In genomic region chr2:177692828-177693269, GRCh38 we compare ENCODE assay signal across 12 cellular contexts.
DNase-seq lines count a peak whose midpoint lies in the region; ATAC-seq, FAIRE-seq and TF ChIP-seq lines count a peak whose summit lies in the region.
"Had no signal": no experiment of that assay in that cellular context is flagged by ENCODE, and none has a peak within 500 bp of the region (broad histone marks: within the 10 kb centered on the region; RNA-seq: fewer than 3 reads in every experiment).

No MANE protein-coding gene starts in this region.

- H3K4me2 ChIP-seq in HepG2 (ENCODE audit: low read depth, low read length), result peak overlapping the region; percentile 70
- H3K4me2 ChIP-seq: BLaER1 treated with 17β-estradiol and CSF1 and Interleukin-3, amounts not matched to agents 10 nM and 100 nM had no signal

- DNase-seq in AG10803 (ENCODE audit: low read depth), result peak; percentile 3
- DNase-seq in HT1080 (ENCODE audit: low read depth), result peak; percentile 33
- no peak for DNase-seq in brain microvascular endothelial cell
- no peak for DNase-seq in HepG2 (ENCODE audit: low spot score)
- no peak for DNase-seq in midbrain (lab: John Stamatoyannopoulos, UW)
- no peak for DNase-seq in AML-193 (lab: John Stamatoyannopoulos, UW)
- no peak for DNase-seq in activated effector memory CD4-positive, alpha-beta T cell treated with anti-CD3 and anti-CD28 coated beads, Interleukin-2, amount 50 U/mL, for 16 hours
- DNase-seq in endothelial cell (ENCODE audit: low spot score), result no peak
- DNase-seq: IMR-90, NCI-H2081 had no signal

- FAIRE-seq in HepG2 (lab: Jason Lieb, UNC), result no peak

- no peak overlapping the region for H3K9ac ChIP-seq in HepG2 (ENCODE audit: insufficient read depth, low read depth, low read length)
- H3K9ac ChIP-seq: BLaER1 treated with 17β-estradiol and CSF1 and Interleukin-3, amounts not matched to agents 10 nM and 100 nM had no signal

- peaks cover 3% of the 10 kb centered on the region for H3K27me3 Mint-ChIP-seq in endothelial cell (ENCODE audit: unreplicated experiment)

- no peak overlapping the region for H3K4me3 Mint-ChIP-seq in endothelial cell (ENCODE audit: unreplicated experiment)

- no peak for TF ChIP-seq RAD21 in HepG2 (CRISPR knock-in tag; IDR thresholded peaks at IDR 0.05)

- no peak overlapping the region for H3K27ac ChIP-seq in brain microvascular endothelial cell
- peak overlapping the region; percentile 42 for H3K27ac ChIP-seq in HepG2 (ENCODE audit: extremely low read length, insufficient read depth, low read length)
- H3K27ac ChIP-seq: BLaER1 treated with 17β-estradiol and CSF1 and Interleukin-3, amounts not matched to agents 10 nM and 100 nM; esophagus muscularis mucosa had no signal

- in situ Hi-C loops in brain microvascular endothelial cell (cut with HindIII; ENCODE audit: low pct_ligation_motif_present, low sequenced_read_pairs), result no loop called here
- in situ Hi-C loops in HepG2 (cut with HindIII; ENCODE audit: extremely low pct_ligation_motif_present, low pct_unique_long_range_greater_than_20kb), result no loop called here

- 85% methylated on average over 4 of the region's 4 CpGs for WGBS in HepG2 (ENCODE audit: low lambda C conversion rate)

- no peak for TF ChIP-seq POLR2A in HepG2 (IDR thresholded peaks at IDR 0.05; ENCODE audit: insufficient read depth in 1 of 2, low read depth in 2 of 2, low read length in 2 of 2)

- no peaks in the 10 kb centered on the region for H3K36me3 Mint-ChIP-seq in endothelial cell (ENCODE audit: low read depth, unreplicated experiment)

- no peaks in the 10 kb centered on the region for H3K79me2 ChIP-seq in HepG2 (ENCODE audit: insufficient read depth, low read length)

- H3K9me3 ChIP-seq in HepG2 (ENCODE audit: low read length), result no peaks in the 10 kb centered on the region
- H3K9me3 ChIP-seq: BLaER1 treated with 17β-estradiol and CSF1 and Interleukin-3, amounts not matched to agents 10 nM and 100 nM; esophagus muscularis mucosa had no signal

- BruUV-seq in HepG2 (replicated peaks; lab: Mats Ljungman, UMichigan), result no TSS peak

- no peaks in the 10 kb centered on the region for H4K20me1 ChIP-seq in HepG2 (ENCODE audit: insufficient read depth, low read length)
- H4K20me1 ChIP-seq: BLaER1 treated with 17β-estradiol and CSF1 and Interleukin-3, amounts not matched to agents 10 nM and 100 nM had no signal

- H3K4me3 ChIP-seq in AG10803 (ENCODE audit: low read length) (no peak overlapping the region), brain microvascular endothelial cell (ENCODE audit: low read depth, low read length) (no peak overlapping the region), HepG2 (replicated peaks in 1 of 3; ENCODE audit: insufficient read depth in 1 of 3, low read depth in 2 of 3, low read length in 3 of 3) (0 out of 6 replicates have a peak overlapping the region, but pooled peaks of 1 of the 3 experiments have one; percentile 27)
- H3K4me3 ChIP-seq: BLaER1 treated with 17β-estradiol and CSF1 and Interleukin-3, amounts not matched to agents 10 nM and 100 nM; esophagus muscularis mucosa had no signal

- H2AFZ ChIP-seq in HepG2 (ENCODE audit: low read length), result no peak overlapping the region

- H3K36me3 ChIP-seq in brain microvascular endothelial cell (replicated peaks) (no peaks in the 10 kb centered on the region), HepG2 (replicated peaks in 1 of 2; ENCODE audit: control insufficient read depth in 1 of 2, insufficient read depth in 2 of 2, low read length in 2 of 2) (no peaks in the 10 kb centered on the region)
- H3K36me3 ChIP-seq: BLaER1 treated with 17β-estradiol and CSF1 and Interleukin-3, amounts not matched to agents 10 nM and 100 nM; esophagus muscularis mucosa had no signal

- intact Hi-C loops in HepG2 (cut with micrococcal nuclease; ENCODE audit: unreplicated experiment), result no loop called here

- H3K27me3 ChIP-seq in brain microvascular endothelial cell (replicated peaks), result no peaks in the 10 kb centered on the region
- no peaks in the 10 kb centered on the region for H3K27me3 ChIP-seq in HepG2 (ENCODE audit: control insufficient read depth in 1 of 2, insufficient read depth in 2 of 2, low read length in 2 of 2)
- H3K27me3 ChIP-seq: BLaER1 treated with 17β-estradiol and CSF1 and Interleukin-3, amounts not matched to agents 10 nM and 100 nM; esophagus muscularis mucosa had no signal

- TF ChIP-seq EP300 in HepG2 (IDR thresholded peaks at IDR 0.05; ENCODE audit: low read depth in 2 of 2, low read length in 2 of 2), result no peak
- no peak for TF ChIP-seq EP300 in HepG2 (CRISPR knock-in tag; IDR thresholded peaks at IDR 0.05; ENCODE audit: borderline replicate concordance)

- TF ChIP-seq CTCF in AG10803 (conservative IDR thresholded peaks at IDR 0.05; ENCODE audit: low read length) (no peak; the same call in 1 of the 2 replicates), brain microvascular endothelial cell (IDR thresholded peaks at IDR 0.05; ENCODE audit: low read depth, low read length, missing control alignments) (peak; percentile 9), HepG2 (CRISPR knock-in tag; IDR thresholded peaks at IDR 0.05) (peak; percentile 16; the same call in 1 of the 2 replicates), endothelial cell (IDR thresholded peaks at IDR 0.05; ENCODE audit: unreplicated experiment) (no peak)

- H3K27ac Mint-ChIP-seq in endothelial cell (ENCODE audit: unreplicated experiment), result no peak overlapping the region

- CTCF ChIA-PET in HepG2 (lab: Yijun Ruan, JAX; ENCODE audit: low intra/inter-chr PET ratio, low total read pairs), result no interaction called here

- peak; percentile 82 for ATAC-seq in HepG2

- peaks cover 18% of the 10 kb centered on the region for H3K4me1 Mint-ChIP-seq in endothelial cell (ENCODE audit: unreplicated experiment)

- no peaks in the 10 kb centered on the region for H3K9me3 Mint-ChIP-seq in endothelial cell (ENCODE audit: unreplicated experiment)

- peaks cover 43% of the 10 kb centered on the region for H3K4me1 ChIP-seq in HepG2 (ENCODE audit: insufficient read depth, low read length)
- H3K4me1 ChIP-seq: BLaER1 treated with 17β-estradiol and CSF1 and Interleukin-3, amounts not matched to agents 10 nM and 100 nM; esophagus muscularis mucosa had no signal

- POLR2A ChIA-PET in HepG2 (lab: Yijun Ruan, JAX), result no interaction called here

TF ChIP-seq in HepG2, 621 proteins besides CTCF, POLR2A, EP300 and RAD21 (continues in another document):
- TF ChIP-seq POLR2G (IDR thresholded peaks at IDR 0.05; ENCODE audit: low read depth, low read length) (no peak), KLF16 (CRISPR knock-in tag; IDR thresholded peaks at IDR 0.05) (no peak), DRAP1 (CRISPR knock-in tag; IDR thresholded peaks at IDR 0.05) (no peak; the same call in 1 of the 2 replicates), MAFF (IDR thresholded peaks at IDR 0.05; ENCODE audit: low read depth, low read length) (no peak), NR1H2 (CRISPR knock-in tag; IDR thresholded peaks at IDR 0.05; ENCODE audit: borderline replicate concordance, low read depth) (no peak), FOXA1 (IDR thresholded peaks at IDR 0.05) (no peak), FOXA1 (CRISPR knock-in tag; IDR thresholded peaks at IDR 0.05) (no peak), FOSL2 (CRISPR knock-in tag; IDR thresholded peaks at IDR 0.05) (peak; percentile 49), STAG1 (CRISPR knock-in tag; IDR thresholded peaks at IDR 0.05) (0 out of 2 replicates have a peak, but pooled peaks have one; percentile 10), MAZ (IDR thresholded peaks at IDR 0.05; ENCODE audit: borderline replicate concordance, low read depth, low read length) (no peak), MAZ (CRISPR knock-in tag; IDR thresholded peaks at IDR 0.05; ENCODE audit: low read depth) (no peak), ZNF256 (CRISPR knock-in tag; conservative IDR thresholded peaks at IDR 0.05) (no peak), MXD1 (CRISPR knock-in tag; IDR thresholded peaks at IDR 0.05) (no peak), ZNF24 (IDR thresholded peaks at IDR 0.05) (no peak), ZNF18 (CRISPR knock-in tag; IDR thresholded peaks at IDR 0.05; ENCODE audit: insufficient replicate concordance) (no peak)

Comparison
In these comparisons a context has a peak if more than half of its experiments do, and no peak if none do; other contexts are left out.
1. DNase-seq: peak in AG10803 (single experiment) and HT1080 (single experiment); none in brain microvascular endothelial cell (single experiment), HepG2 (single experiment), midbrain (single experiment), AML-193 (0 of 2), activated effector memory CD4-positive, alpha-beta T cell treated with anti-CD3 and anti-CD28 coated beads, Interleukin-2, amount 50 U/mL, for 16 hours (single experiment) and endothelial cell (single experiment).
2. CTCF ChIP-seq: peak in brain microvascular endothelial cell (single experiment) and HepG2 (single experiment); none in AG10803 (single experiment) and endothelial cell (single experiment).